Comparison of ENCODE assay signal across 9 cellular contexts in the genomic region with DNA sequence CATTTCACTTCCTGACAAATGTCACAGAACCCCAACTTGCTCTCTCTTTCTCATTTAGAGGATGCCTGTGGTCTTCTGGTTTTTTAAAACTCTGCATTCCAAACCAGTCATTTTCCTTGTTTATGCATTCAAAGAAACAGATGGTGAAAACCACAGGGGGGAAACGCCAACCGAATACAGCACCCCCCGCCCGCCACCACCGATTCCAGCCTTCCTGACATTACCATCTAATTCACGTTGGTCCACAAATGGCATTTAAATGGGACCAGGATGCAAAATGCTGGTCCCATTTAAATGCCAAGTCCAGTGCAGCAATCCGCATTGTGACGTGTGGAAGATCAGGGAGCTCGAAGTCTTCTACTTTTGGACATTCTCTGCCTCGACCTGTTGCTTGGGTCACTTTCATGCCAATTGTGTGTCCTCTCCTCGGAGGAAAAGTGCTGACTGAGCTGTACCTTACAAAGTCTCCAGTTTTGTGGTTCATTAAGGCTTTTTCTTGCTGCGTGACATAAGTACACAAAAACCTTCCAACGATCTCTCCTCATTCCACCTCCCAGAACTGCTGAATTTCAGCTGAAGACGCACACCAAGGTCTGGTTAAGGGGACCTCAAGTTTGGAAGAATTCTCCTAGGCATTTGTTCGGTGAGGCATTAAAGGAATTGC. TPM values are rescaled to one million over a fixed set of nuclear protein-coding genes. Genes with fewer than 3 reads are reported as not detected.
DNase-seq lines count a peak whose midpoint lies in the region; ATAC-seq, FAIRE-seq and TF ChIP-seq lines count a peak whose summit lies in the region.
"Had no signal": no experiment of that assay in that cellular context is flagged by ENCODE, and none has a peak within 500 bp of the region (broad histone marks: within the 10 kb centered on the region; RNA-seq: fewer than 3 reads in every experiment).

No MANE protein-coding gene starts in this region.

- H3K4me1 Mint-ChIP-seq in activated naive CD4-positive, alpha-beta T cell treated with anti-CD3 and anti-CD28 coated beads, Interleukin-2, amount 10 ng/mL, durations not matched to agents 7 days and 5 days: peaks cover 61% of the 10 kb centered on the region

- WGBS in HepG2 (ENCODE audit: low lambda C conversion rate): 94% methylated on average over 15 of the region's 15 CpGs

- H3K36me3 ChIP-seq in adipocyte (ENCODE audit: control insufficient read depth, insufficient read depth, low read length, severe bottlenecking): peaks cover 49% of the 10 kb centered on the region
- H3K36me3 ChIP-seq in HepG2 (replicated peaks in 1 of 2; ENCODE audit: control insufficient read depth in 1 of 2, insufficient read depth in 2 of 2, low read length in 2 of 2): peaks cover 37 to 85% of the 10 kb centered on the region in 2 experiments
- H3K36me3 ChIP-seq in tibial artery: peaks cover 17 to 59% (median 26%) of the 10 kb centered on the region in 3 donors

- no peak overlapping the region for H3K4me2 ChIP-seq in HepG2 (ENCODE audit: low read depth, low read length)

- no peak for ATAC-seq in HepG2
- ATAC-seq in HG03045 (IDR thresholded peaks at IDR 0.05; ENCODE audit: unreplicated experiment): no peak

- peak in 1 of 2 experiments; percentile 49; a peak in 1 of 4 replicates for TF ChIP-seq POLR2A in HepG2 (IDR thresholded peaks at IDR 0.05; ENCODE audit: insufficient read depth in 1 of 2, low read depth in 2 of 2, low read length in 2 of 2)

- H3K27ac ChIP-seq in HepG2 (ENCODE audit: extremely low read length, insufficient read depth, low read length) (peak overlapping the region; percentile 41), tibial artery (peak overlapping the region; percentile 60 to 65)

- peaks cover 71% of the 10 kb centered on the region for H3K79me2 ChIP-seq in HepG2 (ENCODE audit: insufficient read depth, low read length)

- DNase-seq in activated naive CD4-positive, alpha-beta T cell treated with anti-CD3 and anti-CD28 coated beads, Interleukin-2, amount 10 ng/mL, durations not matched to agents 7 days and 5 days: no peak
- DNase-seq in activated naive CD4-positive, alpha-beta T cell treated with anti-CD3 and anti-CD28 coated beads, Interleukin-2, amount 50 U/mL, for 16 hours: no peak
- DNase-seq in adipocyte (ENCODE audit: low read depth) (peak; percentile 76), HepG2 (ENCODE audit: low spot score) (no peak), tibial artery (no peak), CD1c-positive myeloid dendritic cell (ENCODE audit: extremely low spot score) (no peak), SK-N-DZ (ENCODE audit: low spot score) (no peak)

- in situ Hi-C loops in HepG2 (cut with HindIII; ENCODE audit: extremely low pct_ligation_motif_present, low pct_unique_long_range_greater_than_20kb): no loop called here

- H3K36me3 Mint-ChIP-seq in activated naive CD4-positive, alpha-beta T cell treated with anti-CD3 and anti-CD28 coated beads, Interleukin-2, amount 10 ng/mL, durations not matched to agents 7 days and 5 days: peaks cover 76% of the 10 kb centered on the region

- H2AFZ ChIP-seq in HepG2 (ENCODE audit: low read length): no peak overlapping the region

- H3K27me3 ChIP-seq in adipocyte (replicated peaks; ENCODE audit: control insufficient read depth, insufficient read depth, low read length): no peaks in the 10 kb centered on the region
- H3K27me3 ChIP-seq in HepG2 (ENCODE audit: control insufficient read depth in 1 of 2, insufficient read depth in 2 of 2, low read length in 2 of 2): no peaks in the 10 kb centered on the region
- H3K27me3 ChIP-seq in tibial artery: no peaks in the 10 kb centered on the region

- no peaks in the 10 kb centered on the region for H3K27me3 Mint-ChIP-seq in activated naive CD4-positive, alpha-beta T cell treated with anti-CD3 and anti-CD28 coated beads, Interleukin-2, amount 10 ng/mL, durations not matched to agents 7 days and 5 days

- intact Hi-C loops in HepG2 (cut with micrococcal nuclease; ENCODE audit: unreplicated experiment) (no loop called here), tibial artery (cut with DNase I; ENCODE audit: low total_unique reads) (no loop called here)

- peak overlapping the region; percentile 39 for H3K27ac Mint-ChIP-seq in activated naive CD4-positive, alpha-beta T cell treated with anti-CD3 and anti-CD28 coated beads, Interleukin-2, amount 10 ng/mL, durations not matched to agents 7 days and 5 days
- H3K27ac Mint-ChIP-seq: activated T-helper 2 cell treated with anti-CD3 and anti-CD28 coated beads, Interferon-gamma antibody, Interleukin-2, Interleukin-4, amounts not matched to agents 10 μg/mL and 5 μg/mL and 100 μg/mL, durations not matched to agents 14 hours and 24 hours and 36 hours had no signal

- TF ChIP-seq CTCF in HepG2 (CRISPR knock-in tag; IDR thresholded peaks at IDR 0.05): no peak
- no peak for TF ChIP-seq CTCF in tibial artery (IDR thresholded peaks at IDR 0.05)

- POLR2A ChIA-PET in HepG2 (lab: Yijun Ruan, JAX): no interaction called here

- H3K4me3 ChIP-seq in adipocyte (ENCODE audit: low read length) (no peak overlapping the region), HepG2 (replicated peaks in 1 of 3; ENCODE audit: insufficient read depth in 1 of 3, low read depth in 2 of 3, low read length in 3 of 3) (no peak overlapping the region), tibial artery (no peak overlapping the region)

- H3K9me3 Mint-ChIP-seq in activated naive CD4-positive, alpha-beta T cell treated with anti-CD3 and anti-CD28 coated beads, Interleukin-2, amount 10 ng/mL, durations not matched to agents 7 days and 5 days: no peaks in the 10 kb centered on the region
- H3K9me3 Mint-ChIP-seq: activated T-helper 2 cell treated with anti-CD3 and anti-CD28 coated beads, Interferon-gamma antibody, Interleukin-2, Interleukin-4, amounts not matched to agents 10 μg/mL and 5 μg/mL and 100 μg/mL, durations not matched to agents 14 hours and 24 hours and 36 hours had no signal

- TF ChIP-seq RAD21 in HepG2 (CRISPR knock-in tag; IDR thresholded peaks at IDR 0.05): no peak

- TF ChIP-seq EP300 in HepG2 (IDR thresholded peaks at IDR 0.05; ENCODE audit: low read depth in 2 of 2, low read length in 2 of 2): no peak
- no peak for TF ChIP-seq EP300 in HepG2 (CRISPR knock-in tag; IDR thresholded peaks at IDR 0.05; ENCODE audit: borderline replicate concordance)

- CTCF ChIA-PET in activated naive CD4-positive, alpha-beta T cell treated with anti-CD3 and anti-CD28 coated beads, Interleukin-2, amount 10 ng/mL, durations not matched to agents 7 days and 5 days (lab: Charles Lee): no interaction called here
- CTCF ChIA-PET in HepG2 (lab: Yijun Ruan, JAX; ENCODE audit: low intra/inter-chr PET ratio, low total read pairs): no interaction called here

- H3K4me1 ChIP-seq in adipocyte (ENCODE audit: control insufficient read depth, insufficient read depth, low read length) (peaks cover 59% of the 10 kb centered on the region), HepG2 (ENCODE audit: insufficient read depth, low read length) (peaks cover 64% of the 10 kb centered on the region), tibial artery (peaks cover 6 to 75% (median 44%) of the 10 kb centered on the region in 4 donors)

- no peaks in the 10 kb centered on the region for H3K9me3 ChIP-seq in adipocyte (ENCODE audit: control insufficient read depth, low read length)
- no peaks in the 10 kb centered on the region for H3K9me3 ChIP-seq in HepG2 (ENCODE audit: low read length)
- H3K9me3 ChIP-seq in tibial artery: no peaks in the 10 kb centered on the region

- no peak for FAIRE-seq in HepG2 (lab: Jason Lieb, UNC)

- no peak overlapping the region for H3K4me3 Mint-ChIP-seq in activated naive CD4-positive, alpha-beta T cell treated with anti-CD3 and anti-CD28 coated beads, Interleukin-2, amount 10 ng/mL, durations not matched to agents 7 days and 5 days

- H4K20me1 ChIP-seq in HepG2 (ENCODE audit: insufficient read depth, low read length): peaks cover 88% of the 10 kb centered on the region

- peak overlapping the region; percentile 57 for H3K9ac ChIP-seq in adipocyte (ENCODE audit: low read length)
- no peak overlapping the region for H3K9ac ChIP-seq in HepG2 (ENCODE audit: insufficient read depth, low read depth, low read length)

- no TSS peak for BruUV-seq in HepG2 (replicated peaks; lab: Mats Ljungman, UMichigan)

TF ChIP-seq in HepG2, 621 proteins besides CTCF, POLR2A, EP300 and RAD21 (continues in another document):
- TF ChIP-seq MYC (CRISPR knock-in tag; IDR thresholded peaks at IDR 0.05; ENCODE audit: borderline replicate concordance) (no peak), ZNF766 (CRISPR knock-in tag; IDR thresholded peaks at IDR 0.05; ENCODE audit: borderline replicate concordance) (no peak), MEIS1 (CRISPR knock-in tag; IDR thresholded peaks at IDR 0.05; ENCODE audit: borderline replicate concordance) (no peak), ZSCAN21 (CRISPR knock-in tag; IDR thresholded peaks at IDR 0.05; ENCODE audit: borderline replicate concordance) (0 out of 2 replicates have a peak, but pooled peaks have one; percentile 17), MAFK (conservative IDR thresholded peaks at IDR 0.05 in 1 of 2, IDR thresholded peaks at IDR 0.05 in 1 of 2; ENCODE audit: low read length in 2 of 2) (peak; percentile 92 to 93)

RNA-seq across cellular contexts. Expression of gene NEDD9, which starts 35.8 kb away (rescaled TPM):
- total RNA-seq in HepG2 (2016; rRNA removed; fragmentation: Illumina TruSeq; extraction: Trizol): 27.1 and 31.4 TPM in 2 replicates
- 3.1 and 3.2 TPM in 2 replicates for total RNA-seq in HepG2 (2016; cell fraction: cytosol; rRNA removed; fragmentation: Illumina TruSeq; extraction: Trizol; ENCODE audit: low read depth)
- total RNA-seq in HepG2 (2016; cell fraction: insoluble cytoplasmic fraction; rRNA removed; fragmentation: Illumina TruSeq; extraction: Trizol): 25.2 and 29.8 TPM in 2 replicates
- 11.6 and 12.3 TPM in 2 replicates for total RNA-seq in HepG2 (2016; cell fraction: membrane; rRNA removed; fragmentation: Illumina TruSeq; extraction: Trizol)
- total RNA-seq in HepG2 (2016; cell fraction: nucleus; rRNA removed; fragmentation: Illumina TruSeq; extraction: Trizol): 24.2 and 25.4 TPM in 2 replicates
- 363 and 389 TPM in 2 replicates for polyA plus RNA-seq in HepG2 (2011; rRNA removed)
- polyA plus RNA-seq in HepG2 (2011; cell fraction: cytosol; rRNA removed): 249 and 284 TPM in 2 replicates
- 241 and 254 TPM in 2 replicates for polyA plus RNA-seq in HepG2 (2011; cell fraction: nucleus; rRNA removed)
- 141 and 166 TPM in 2 replicates for polyA plus RNA-seq in HepG2 (2012)
- 1.5 and 2.0 TPM in 2 replicates for polyA plus RNA-seq in HepG2 (2016; cell fraction: cytosol; fragmentation: Illumina TruSeq; extraction: Trizol; ENCODE audit: low read depth)
- 26.5 and 29.0 TPM in 2 replicates for polyA plus RNA-seq in HepG2 (2016; cell fraction: insoluble cytoplasmic fraction; fragmentation: Illumina TruSeq; extraction: Trizol; ENCODE audit: low read depth)
- polyA plus RNA-seq in HepG2 (2016; cell fraction: membrane; fragmentation: Illumina TruSeq; extraction: Trizol; ENCODE audit: low read depth): 4.0 and 4.8 TPM in 2 replicates
- polyA plus RNA-seq in HepG2 (2016; cell fraction: nucleus; fragmentation: Illumina TruSeq; extraction: Trizol; ENCODE audit: insufficient read depth, low read depth): 28.0 and 29.7 TPM in 2 replicates
- polyA minus RNA-seq in HepG2 (2011; rRNA and poly(A)+ RNA removed; ENCODE audit: low replicate concordance): 3.4 and 577 TPM in 2 replicates
- polyA minus RNA-seq in HepG2 (2011; cell fraction: cytosol; rRNA and poly(A)+ RNA removed): 263 and 295 TPM in 2 replicates
- 268 and 334 TPM in 2 replicates for polyA minus RNA-seq in HepG2 (2011; cell fraction: nucleus; rRNA and poly(A)+ RNA removed)
- 0.14 and 0.31 TPM in 2 replicates for polyA plus RNA-seq in SK-N-DZ (2014; cell fraction: cytosol; rRNA removed)
- polyA plus RNA-seq in SK-N-DZ (2014; cell fraction: nucleus; rRNA removed): 0.13 and 0.14 TPM in 2 replicates
